32 cellular contexts compared by ENCODE assay signal in the genomic region with DNA sequence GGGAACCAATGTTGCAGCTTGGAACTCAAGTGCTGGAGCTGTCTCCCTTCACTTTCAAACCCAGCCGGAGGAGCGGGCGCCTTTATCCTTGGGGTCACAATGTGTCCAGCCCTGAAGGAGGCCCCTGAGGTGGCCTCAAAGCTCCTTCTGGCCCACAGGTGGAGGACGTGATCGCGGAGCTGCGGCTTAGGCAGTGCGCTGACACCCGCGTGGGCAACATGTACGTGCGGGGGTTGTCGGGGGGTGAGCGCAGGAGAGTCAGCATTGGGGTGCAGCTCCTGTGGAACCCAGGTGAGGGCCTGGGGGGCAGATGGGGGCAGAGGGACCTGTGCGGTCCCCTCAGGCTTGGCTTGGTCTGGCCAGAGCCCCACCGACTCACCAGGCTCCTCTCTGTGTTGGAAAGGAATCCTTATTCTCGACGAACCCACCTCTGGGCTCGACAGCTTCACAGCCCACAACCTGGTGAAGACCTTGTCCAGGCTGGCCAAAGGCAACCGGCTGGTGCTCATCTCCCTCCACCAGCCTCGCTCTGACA. TPM values are rescaled to one million over a fixed set of nuclear protein-coding genes. Genes with fewer than 3 reads are reported as not detected.
"Had no signal": no experiment of that assay in that cellular context is flagged by ENCODE, and none has a peak within 500 bp of the region (broad histone marks: within the 10 kb centered on the region; RNA-seq: fewer than 3 reads in every experiment).

No MANE protein-coding gene starts in this region.

- H3K9me3 ChIP-seq: gastroesophageal sphincter, ovary, tibial nerve had no signal

- H3K27ac ChIP-seq: brain microvascular endothelial cell, gastroesophageal sphincter, hepatocyte, ovary, tibial nerve had no signal

- DNase-seq: activated B cell treated with CpG ODN at 0.5 μM for 24 hours; activated CD4-positive, alpha-beta T cell treated with anti-CD3 and anti-CD28 coated beads, Interleukin-2, amount 50 U/mL, for 4 hours; activated gamma-delta T cell treated with Interleukin-2 at 50 U/mL for 16 hours; activated naive CD4-positive, alpha-beta T cell treated with anti-CD3 and anti-CD28 coated beads, Interleukin-2, amount 50 U/mL, for 16 hours; activated T-cell treated with anti-CD3 and anti-CD28 coated beads, Interleukin-2, amount 50 U/mL, for 1 hour; amniotic stem cell; brain microvascular endothelial cell; caudate nucleus; cortex of kidney; left cardiac atrium; mammary epithelial cell; naive B cell; nephron progenitor cell; ovary; retina; stimulated activated CD4-positive, alpha-beta T cell treated with anti-CD3 and anti-CD28 coated beads, Interleukin-15, amount 100 ng/mL, for 24 hours; stimulated activated CD4-positive, alpha-beta T cell treated with anti-CD3 and anti-CD28 coated beads, Interleukin-2, amount 100 ng/mL, for 24 hours; stimulated activated naive B cell treated with anti-CD40 and anti-IgM and Interleukin-4, amounts not matched to agents 10 μg/mL and 1 μg/mL and 100 μg/mL, for 72 hours; T-cell had no signal

- ATAC-seq: gastroesophageal sphincter; left cardiac atrium; stimulated activated naive B cell treated with anti-CD40 and anti-IgM and Interleukin-4, amounts not matched to agents 10 μg/mL and 1 μg/mL and 100 μg/mL, for 72 hours; T-cell had no signal

- H3K4me1 ChIP-seq: tibial nerve had no signal

- H3K4me3 ChIP-seq: gastroesophageal sphincter, hepatocyte, ovary, smooth muscle cell, tibial nerve had no signal

- H3K36me3 ChIP-seq: brain microvascular endothelial cell, gastroesophageal sphincter, ovary, tibial nerve had no signal

- H3K27me3 ChIP-seq: ovary had no signal

RNA-seq across cellular contexts. Expression of a gene that starts 13.5 kb away (rescaled TPM):
- total RNA-seq: activated B cell treated with CpG ODN at 0.5 μM for 24 hours; astrocyte; chondrocyte; endothelial cell of umbilical vein; fibroblast of lung; fibroblast of villous mesenchyme; left cardiac atrium; mammary epithelial cell; progenitor cell of endocrine pancreas; smooth muscle cell; T-helper 2 cell treated with Interferon-gamma antibody and Interleukin-4, amounts not matched to agents 100 ng/mL and 5 ng/mL, for 36 hours; tibial nerve had no signal

RNA-seq across cellular contexts. Expression of a gene that starts 13.6 kb away (rescaled TPM):
- total RNA-seq: activated B cell treated with CpG ODN at 0.5 μM for 24 hours; activated T-helper 1 cell treated with anti-CD3 and anti-CD28 coated beads, Interleukin-12 subunit alpha, Interleukin-12 subunit beta, Interleukin-2, Interleukin-4 antibody, amounts not matched to agents 30 ng/mL and 10 ng/mL and 1 ng/mL, durations not matched to agents 14 hours and 24 hours and 36 hours; astrocyte; chondrocyte; endothelial cell of umbilical vein; fibroblast of lung; fibroblast of villous mesenchyme; gastroesophageal sphincter; left cardiac atrium; mammary epithelial cell; progenitor cell of endocrine pancreas; smooth muscle cell; T-cell; T-helper 2 cell treated with Interferon-gamma antibody and Interleukin-4, amounts not matched to agents 100 ng/mL and 5 ng/mL, for 36 hours; temporal lobe; tibial nerve had no signal
